In the genomic region with DNA sequence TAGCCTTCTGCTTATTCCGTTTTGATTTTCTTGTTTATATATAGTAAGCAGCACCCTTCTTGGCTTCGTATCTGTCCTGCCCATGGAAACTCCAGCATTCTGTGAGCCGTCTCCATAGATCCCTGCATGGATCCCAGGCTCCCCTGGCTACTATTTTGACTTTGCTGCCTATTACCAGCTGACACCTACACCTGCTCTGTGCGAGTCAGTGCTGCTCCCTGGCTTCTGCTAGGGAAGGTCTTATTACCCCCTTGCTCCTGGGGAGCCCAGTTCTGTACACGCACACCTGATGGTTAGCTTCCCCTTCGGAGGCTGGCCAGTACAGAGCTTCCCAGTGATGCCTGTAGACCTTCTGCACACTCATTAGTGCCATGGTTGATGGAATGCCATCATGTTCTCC, we compare ENCODE assay signal across 18 cellular contexts. TPM values are rescaled to one million over a fixed set of nuclear protein-coding genes. Genes with fewer than 3 reads are reported as not detected.
DNase-seq lines count a peak whose midpoint lies in the region; ATAC-seq and TF ChIP-seq lines count a peak whose summit lies in the region.
"Had no signal": no experiment of that assay in that cellular context is flagged by ENCODE, and none has a peak within 500 bp of the region (broad histone marks: within the 10 kb centered on the region; RNA-seq: fewer than 3 reads in every experiment).

No MANE protein-coding gene starts in this region.

- peaks cover 72% of the 10 kb centered on the region for H3K4me1 Mint-ChIP-seq in CD4-positive, alpha-beta T cell (ENCODE audit: low read depth)
- H3K4me1 Mint-ChIP-seq in Caco-2 (ENCODE audit: low read depth, unreplicated experiment), result peaks cover 7% of the 10 kb centered on the region
- H3K4me1 Mint-ChIP-seq in naive thymus-derived CD4-positive, alpha-beta T cell, result peaks cover 46 to 83% (median 77%) of the 10 kb centered on the region in 7 donors

- H3K27me3 ChIP-seq in CD4-positive, alpha-beta T cell (ENCODE audit: control insufficient read depth, insufficient read depth, low read length), result no peaks in the 10 kb centered on the region
- no peaks in the 10 kb centered on the region for H3K27me3 ChIP-seq in Caco-2 (replicated peaks; ENCODE audit: control insufficient read depth, insufficient read depth, low read length)
- H3K27me3 ChIP-seq in naive thymus-derived CD4-positive, alpha-beta T cell (ENCODE audit: control insufficient read depth in 2 of 2, insufficient read depth in 2 of 2, low read length in 2 of 2), result no peaks in the 10 kb centered on the region

- peak overlapping the region; percentile 81 for H3K27ac Mint-ChIP-seq in CD4-positive, alpha-beta T cell
- H3K27ac Mint-ChIP-seq in Caco-2 (ENCODE audit: unreplicated experiment), result peak overlapping the region; percentile 25
- H3K27ac Mint-ChIP-seq in naive thymus-derived CD4-positive, alpha-beta T cell, result peak overlapping the region in 7 of 9 donors; percentile 40 to 90 (median 69)

- no peak for DNase-seq in CD4-positive, alpha-beta T cell
- peak in 1 of 2 experiments; percentile 11 for DNase-seq in Caco-2
- peak; percentile 61 for DNase-seq in cerebellar cortex (ENCODE audit: low spot score)
- DNase-seq in naive thymus-derived CD4-positive, alpha-beta T cell, result no peak
- no peak for DNase-seq in RWPE1 (ENCODE audit: low spot score)
- DNase-seq: COR-L47, GDM1, NCI-H1092 treated with DMSO at 0.1 percent for 48 hours, NCI-H146, NCI-H2029 treated with DMSO at 0.1 percent for 48 hours, NCI-H2171 treated with DMSO at 0.1 percent for 48 hours, NCI-H446, NCI-H69 had no signal

- H3K4me3 Mint-ChIP-seq in CD4-positive, alpha-beta T cell, result no peak overlapping the region
- no peak overlapping the region for H3K4me3 Mint-ChIP-seq in Caco-2 (ENCODE audit: unreplicated experiment)
- H3K4me3 Mint-ChIP-seq in naive thymus-derived CD4-positive, alpha-beta T cell, result peak overlapping the region in 1 of 10 donors; percentile 5

- CTCF ChIA-PET in CD4-positive, alpha-beta T cell (lab: Charles Lee), result interaction anchor here (1.2 to 1.5 kb wide), 2 partner anchors 52 to 80 kb away, joined by 3 to 4 read pairs; no protein-coding TSS in a partner anchor
- CTCF ChIA-PET in Caco-2 (lab: Charles Lee) (no interaction called here), RWPE1 (lab: Yijun Ruan, JAX) (interaction anchor here (0.6 to 1.0 kb wide), 2 partner anchors 9 to 219 kb away, joined by 3 to 4 read pairs; no protein-coding TSS in a partner anchor)
- CTCF ChIA-PET in naive thymus-derived CD4-positive, alpha-beta T cell (lab: Charles Lee), result interaction anchor here (1.2 to 1.7 kb wide), 3 partner anchors 16 to 80 kb away, joined by 3 to 6 read pairs (median 6); no protein-coding TSS in a partner anchor

- POLR2A ChIA-PET in CD4-positive, alpha-beta T cell (lab: Charles Lee), result interaction anchor here (1.6 kb wide), 1 partner anchor 26 kb away, joined by 8 read pairs; no protein-coding TSS in a partner anchor
- POLR2A ChIA-PET in Caco-2 (lab: Charles Lee) (no interaction called here), RWPE1 (lab: Yijun Ruan, JAX; ENCODE audit: low non-redundant PET) (no interaction called here)
- POLR2A ChIA-PET in naive thymus-derived CD4-positive, alpha-beta T cell (lab: Charles Lee), result interaction anchor here (0.8 to 2.3 kb wide), 3 partner anchors 24 to 57 kb away, joined by 3 to 7 read pairs (median 4); no protein-coding TSS in a partner anchor

- H3K4me1 ChIP-seq in Caco-2, result no peaks in the 10 kb centered on the region
- peaks cover 3 to 35% of the 10 kb centered on the region in 2 donors for H3K4me1 ChIP-seq in naive thymus-derived CD4-positive, alpha-beta T cell (ENCODE audit: control insufficient read depth in 2 of 2, insufficient read depth in 2 of 2, low read length in 2 of 2)

- H3K27ac ChIP-seq in CD4-positive, alpha-beta T cell (ENCODE audit: low read depth, low read length), result no peak overlapping the region
- peak overlapping the region; percentile 11 for H3K27ac ChIP-seq in naive thymus-derived CD4-positive, alpha-beta T cell (ENCODE audit: low read depth, low read length)
- no peak overlapping the region for H3K27ac ChIP-seq in RWPE1

- intact Hi-C loops in CD4-positive, alpha-beta T cell (cut with DNase I, micrococcal nuclease), result no loop called here
- intact Hi-C loops in Caco-2 (cut with micrococcal nuclease; ENCODE audit: unreplicated experiment), result no loop called here
- intact Hi-C loops in naive thymus-derived CD4-positive, alpha-beta T cell (cut with micrococcal nuclease), result no loop called here

- H3K27me3 Mint-ChIP-seq in CD4-positive, alpha-beta T cell, result no peaks in the 10 kb centered on the region
- H3K27me3 Mint-ChIP-seq in Caco-2 (ENCODE audit: insufficient read depth, unreplicated experiment), result no peaks in the 10 kb centered on the region
- no peaks in the 10 kb centered on the region for H3K27me3 Mint-ChIP-seq in naive thymus-derived CD4-positive, alpha-beta T cell

- peaks cover 91% of the 10 kb centered on the region for H3K36me3 Mint-ChIP-seq in CD4-positive, alpha-beta T cell (ENCODE audit: low read depth)
- no peaks in the 10 kb centered on the region for H3K36me3 Mint-ChIP-seq in Caco-2 (ENCODE audit: insufficient read depth, unreplicated experiment)
- peaks cover 14 to 56% (median 40%) of the 10 kb centered on the region in 5 donors for H3K36me3 Mint-ChIP-seq in naive thymus-derived CD4-positive, alpha-beta T cell

- BruUV-seq in Caco-2 (replicated peaks; lab: Mats Ljungman, UMichigan), result no TSS peak

- H3K4me3 ChIP-seq in Caco-2 (ENCODE audit: low read depth, low read length), result no peak overlapping the region
- no peak overlapping the region for H3K4me3 ChIP-seq in naive thymus-derived CD4-positive, alpha-beta T cell (ENCODE audit: low read length)
- H3K4me3 ChIP-seq: K562 had no signal

- no peaks in the 10 kb centered on the region for H3K9me3 ChIP-seq in CD4-positive, alpha-beta T cell (ENCODE audit: control insufficient read depth, low read length)
- H3K9me3 ChIP-seq in Caco-2, result no peaks in the 10 kb centered on the region
- no peaks in the 10 kb centered on the region for H3K9me3 ChIP-seq in naive thymus-derived CD4-positive, alpha-beta T cell (ENCODE audit: control insufficient read depth in 2 of 3, low read length in 3 of 3)

- no peaks in the 10 kb centered on the region for H3K9me3 Mint-ChIP-seq in CD4-positive, alpha-beta T cell
- H3K9me3 Mint-ChIP-seq in Caco-2 (ENCODE audit: unreplicated experiment), result no peaks in the 10 kb centered on the region
- H3K9me3 Mint-ChIP-seq in naive thymus-derived CD4-positive, alpha-beta T cell, result no peaks in the 10 kb centered on the region

- no peak for TF ChIP-seq CTCF in CD4-positive, alpha-beta T cell (IDR thresholded peaks at IDR 0.05)
- TF ChIP-seq CTCF in Caco-2 (IDR thresholded peaks at IDR 0.05; ENCODE audit: insufficient read depth in 1 of 2, low read depth in 1 of 2, low read length in 1 of 2, severe bottlenecking in 1 of 2, unreplicated experiment in 1 of 2), result no peak
- no peak for TF ChIP-seq CTCF in RWPE1 (conservative IDR thresholded peaks at IDR 0.05; ENCODE audit: low read depth)

- H3K36me3 ChIP-seq in Caco-2 (ENCODE audit: control insufficient read depth, insufficient read depth, low read length), result no peaks in the 10 kb centered on the region; the same call in 1 of the 2 replicates
- H3K36me3 ChIP-seq in naive thymus-derived CD4-positive, alpha-beta T cell (ENCODE audit: control insufficient read depth in 2 of 3, insufficient read depth in 3 of 3, low read length in 3 of 3), result peaks cover 0 to 42% (median 5%) of the 10 kb centered on the region in 3 experiments

- ATAC-seq in CD4-positive, alpha-beta T cell (ENCODE audit: poor library complexity), result no peak
- no peak for ATAC-seq in naive thymus-derived CD4-positive, alpha-beta T cell
- ATAC-seq in GM18907 (IDR thresholded peaks at IDR 0.05; ENCODE audit: unreplicated experiment) (no peak), GM18858 (IDR thresholded peaks at IDR 0.05; ENCODE audit: unreplicated experiment) (no peak), GM19395 (IDR thresholded peaks at IDR 0.05; ENCODE audit: unreplicated experiment) (no peak)
- ATAC-seq: K562, Panc1 had no signal

RNA-seq across cellular contexts. Expression of a gene that starts 35.4 kb away (rescaled TPM):
- under 1 TPM; 0.08 to 0.14 TPM for total RNA-seq in CD4-positive, alpha-beta T cell
- 1.0 and 1.1 TPM in 2 replicates for total RNA-seq in Caco-2 (2022)
- under 1 TPM in 1 of 5 experiments, not detected in 4; 0.15 TPM for total RNA-seq in naive thymus-derived CD4-positive, alpha-beta T cell
- polyA plus RNA-seq in naive thymus-derived CD4-positive, alpha-beta T cell, result under 1 TPM in 1 of 2 donors, not detected in 1; 0.08 TPM

RNA-seq across cellular contexts. Expression of a gene that starts 53.4 kb away (rescaled TPM):
- 10 to 100 TPM; 48.8 to 52.8 TPM for total RNA-seq in CD4-positive, alpha-beta T cell
- total RNA-seq in Caco-2 (2022), result 28.1 and 28.2 TPM in 2 replicates
- 100 to 1,000 TPM in 3 of 5 experiments, 10 to 100 TPM in 2; 80.4 to 200 (median 119) TPM for total RNA-seq in naive thymus-derived CD4-positive, alpha-beta T cell
- 100 to 1,000 TPM in 1 of 2 donors, 10 to 100 TPM in 1; 75.9 to 123 TPM for polyA plus RNA-seq in naive thymus-derived CD4-positive, alpha-beta T cell

RNA-seq across cellular contexts. Expression of a gene that starts 58.1 kb away (rescaled TPM):
- total RNA-seq in CD4-positive, alpha-beta T cell, result 100 to 1,000 TPM; 104 to 105 TPM
- 116 and 126 TPM in 2 replicates for total RNA-seq in Caco-2 (2022)
- total RNA-seq in naive thymus-derived CD4-positive, alpha-beta T cell, result 100 to 1,000 TPM in 4 of 5 experiments, 10 to 100 TPM in 1; 93.7 to 143 (median 107) TPM
- 10 to 100 TPM; 55.1 to 99.1 TPM for polyA plus RNA-seq in naive thymus-derived CD4-positive, alpha-beta T cell

Comparison
In these comparisons a context has a peak if more than half of its experiments do, and no peak if none do; other contexts are left out.
1. H3K27ac Mint-ChIP-seq: peak in every context shown above with its lines; median percentile 81 in CD4-positive, alpha-beta T cell; 69 in naive thymus-derived CD4-positive, alpha-beta T cell; 25 in Caco-2.
2. POLR2A ChIA-PET loops: an anchor here in CD4-positive, alpha-beta T cell (1.6 kb wide) and naive thymus-derived CD4-positive, alpha-beta T cell (0.8 to 2.3 kb wide); none called in Caco-2 and RWPE1.